Comparison of ENCODE assay signal across 8 cellular contexts in the genomic region with DNA sequence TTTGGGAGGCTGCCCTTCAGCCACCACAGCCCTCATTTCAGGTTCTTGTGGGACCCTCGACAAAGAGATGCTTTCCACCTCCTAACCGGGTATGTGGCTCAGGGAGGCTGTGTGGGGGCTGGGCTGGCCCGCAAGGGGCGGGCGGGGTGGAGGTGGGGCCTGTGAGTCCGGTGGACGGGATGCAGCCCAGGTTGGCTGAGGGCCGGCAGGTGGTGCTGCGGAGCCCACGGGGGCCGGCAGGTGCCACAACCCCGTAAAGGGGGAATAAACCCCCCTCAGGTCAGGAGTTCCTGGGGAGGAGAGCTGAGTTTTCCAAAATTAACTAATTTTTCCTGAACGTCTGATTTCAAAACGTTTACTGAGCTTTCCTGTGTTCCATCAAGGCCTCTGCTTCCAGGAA. TPM values are rescaled to one million over a fixed set of nuclear protein-coding genes. Genes with fewer than 3 reads are reported as not detected.
A peak's percentile ranks its signal among the peaks of the same experiment; 100 is the strongest.
DNase-seq lines count a peak whose midpoint lies in the region; ATAC-seq and TF ChIP-seq lines count a peak whose summit lies in the region.

No MANE protein-coding gene starts in this region.

- in situ Hi-C loops in transverse colon (cut with MboI; ENCODE audit: low pct_ligation_motif_present in 1 of 4, low pct_unique_long_range_greater_than_20kb in 1 of 4, low sequenced_read_pairs in 3 of 4) = no loop called here

- no peaks in the 10 kb centered on the region for H3K36me3 ChIP-seq in heart left ventricle
- no peaks in the 10 kb centered on the region for H3K36me3 ChIP-seq in transverse colon
- H3K36me3 ChIP-seq in CD8-positive, alpha-beta T cell (ENCODE audit: insufficient read depth, low read length) = no peaks in the 10 kb centered on the region

- CTCF ChIA-PET in CD8-positive, alpha-beta T cell (lab: Charles Lee) = interaction anchor here (1.0 kb wide), 1 partner anchor 39 kb away, joined by 3 read pairs; no protein-coding TSS in a partner anchor

- H3K4me3 Mint-ChIP-seq in CD8-positive, alpha-beta T cell = no peak overlapping the region

- intact Hi-C loops in Right ventricle myocardium inferior (cut with DNase I) = no loop called here
- intact Hi-C loops in heart left ventricle (cut with DNase I) = loop anchor here in 1 of 10 donors (5.0 kb wide), 1 partner anchor 33 kb away; no protein-coding TSS in a partner anchor
- intact Hi-C loops in transverse colon (cut with DNase I; ENCODE audit: low total_unique reads) = no loop called here
- intact Hi-C loops in CD8-positive, alpha-beta T cell (cut with DNase I, micrococcal nuclease) = no loop called here

- no peak overlapping the region for H3K27ac ChIP-seq in heart left ventricle
- no peak overlapping the region for H3K27ac ChIP-seq in transverse colon
- H3K27ac ChIP-seq in CD8-positive, alpha-beta T cell (ENCODE audit: low read depth, low read length) = no peak overlapping the region

- H3K9me3 ChIP-seq in heart left ventricle (no peaks in the 10 kb centered on the region), transverse colon (no peaks in the 10 kb centered on the region)
- no peaks in the 10 kb centered on the region for H3K9me3 ChIP-seq in CD8-positive, alpha-beta T cell (ENCODE audit: low read length)

- TF ChIP-seq EP300 in transverse colon (IDR thresholded peaks at IDR 0.05; ENCODE audit: low read depth) = no peak

- H3K9me3 Mint-ChIP-seq in CD8-positive, alpha-beta T cell = no peaks in the 10 kb centered on the region

- no peaks in the 10 kb centered on the region for H3K27me3 Mint-ChIP-seq in CD8-positive, alpha-beta T cell (ENCODE audit: low read depth)

- H3K4me3 ChIP-seq in heart left ventricle (no peak overlapping the region), fibroblast of the aortic adventitia (ENCODE audit: low read depth, low read length) (no peak overlapping the region), transverse colon (no peak overlapping the region)
- no peak overlapping the region for H3K4me3 ChIP-seq in CD8-positive, alpha-beta T cell (ENCODE audit: low read depth, low read length)

- POLR2A ChIA-PET in CD8-positive, alpha-beta T cell (lab: Charles Lee) = no interaction called here

- peaks cover 0 to 5% (median 4%) of the 10 kb centered on the region in 12 donors for H3K4me1 ChIP-seq in heart left ventricle
- peaks cover 0 to 8% (median 6%) of the 10 kb centered on the region in 4 donors for H3K4me1 ChIP-seq in transverse colon
- no peaks in the 10 kb centered on the region for H3K4me1 ChIP-seq in CD8-positive, alpha-beta T cell (ENCODE audit: insufficient read depth, low read length)

- no peak for ATAC-seq in Right ventricle myocardium inferior
- no peak for ATAC-seq in heart left ventricle
- no peak for ATAC-seq in CD8-positive, alpha-beta T cell

- H3K36me3 Mint-ChIP-seq in CD8-positive, alpha-beta T cell = no peaks in the 10 kb centered on the region

- DNase-seq in Right ventricle myocardium inferior (ENCODE audit: missing footprints) = peak; percentile 50
- no peak for DNase-seq in heart left ventricle
- peak; percentile 64 for DNase-seq in NCI-H69 (lab: John Stamatoyannopoulos, UW)
- DNase-seq in fibroblast of the aortic adventitia (ENCODE audit: low read depth) = no peak
- no peak for DNase-seq in transverse colon
- no peak for DNase-seq in NCI-H1694 treated with DMSO at 0.1 percent for 48 hours (lab: John Stamatoyannopoulos, UW)
- no peak for DNase-seq in CD8-positive, alpha-beta T cell
- no peak for DNase-seq in NCI-H2171 treated with DMSO at 0.1 percent for 48 hours (lab: John Stamatoyannopoulos, UW)

- H3K27ac Mint-ChIP-seq in CD8-positive, alpha-beta T cell = no peak overlapping the region

- no peaks in the 10 kb centered on the region for H3K4me1 Mint-ChIP-seq in CD8-positive, alpha-beta T cell (ENCODE audit: low read depth)

- WGBS in heart left ventricle, 4 donors = 3 to 5% (median 5%) methylated on average over 12 to 14 of the region's 14 CpGs
- 4% methylated on average over 14 of the region's 14 CpGs; no CpG with 5 or more reads in 1 of the 2 donors for WGBS in transverse colon (ENCODE audit: low coverage in 1 of 2), 2 donors

- H3K27me3 ChIP-seq in heart left ventricle (peaks cover 0 to 27% (median 0%) of the 10 kb centered on the region in 9 donors), transverse colon (peaks cover 15% of the 10 kb centered on the region)
- H3K27me3 ChIP-seq in CD8-positive, alpha-beta T cell (ENCODE audit: insufficient read depth, low read length) = no peaks in the 10 kb centered on the region

- TF ChIP-seq CTCF in heart left ventricle (IDR thresholded peaks at IDR 0.05) (peak in 4 of 12 donors; percentile 5 to 30 (median 14)), fibroblast of the aortic adventitia (IDR thresholded peaks at IDR 0.05; ENCODE audit: insufficient read depth, low read length) (peak; percentile 16), transverse colon (IDR thresholded peaks at IDR 0.05) (peak in 4 of 5 experiments; percentile 11 to 28 (median 20))
- TF ChIP-seq CTCF in CD8-positive, alpha-beta T cell (IDR thresholded peaks at IDR 0.05) = no peak

- TF ChIP-seq POLR2A in heart left ventricle (IDR thresholded peaks at IDR 0.05) (no peak), transverse colon (IDR thresholded peaks at IDR 0.05) (no peak)

RNA-seq across cellular contexts. Expression of a gene that starts 4.9 kb away (rescaled TPM):
- total RNA-seq in Right ventricle myocardium inferior (32.2 TPM), heart left ventricle (10 to 100 TPM; 21.4 to 33.1 (median 26.8) TPM), fibroblast of the aortic adventitia (ENCODE audit: low replicate concordance) (20.0 and 24.7 TPM in 2 replicates), transverse colon (100 to 1,000 TPM in 2 of 4 donors, 10 to 100 TPM in 2; 59.1 to 346 (median 102) TPM)
- polyA plus RNA-seq in heart left ventricle = 10 to 100 TPM; 36.0 to 41.5 TPM
- total RNA-seq in CD8-positive, alpha-beta T cell = 10 to 100 TPM; 25.7 to 30.0 TPM

RNA-seq across cellular contexts. Expression of a gene that starts 14.8 kb away (rescaled TPM):
- total RNA-seq in Right ventricle myocardium inferior (1.9 TPM), heart left ventricle (10 to 100 TPM in 1 of 9 donors, under 1 TPM in 2, not detected in 6; 0.48 to 82.2 (median 0.50) TPM), fibroblast of the aortic adventitia (ENCODE audit: low replicate concordance) (not detected in 2 replicates), transverse colon (10 to 100 TPM in 2 of 4 donors, 1 to 10 TPM in 1, not detected in 1; 4.9 to 21.2 (median 10.3) TPM)
- not detected for polyA plus RNA-seq in heart left ventricle
- total RNA-seq in CD8-positive, alpha-beta T cell = not detected

RNA-seq across cellular contexts. Expression of a gene that starts 18.8 kb away (rescaled TPM):
- 18.7 TPM for total RNA-seq in Right ventricle myocardium inferior
- total RNA-seq in heart left ventricle = 10 to 100 TPM in 7 of 9 donors, 1 to 10 TPM in 2; 5.0 to 16.4 (median 11.9) TPM
- polyA plus RNA-seq in heart left ventricle = 10 to 100 TPM; 11.3 to 44.2 TPM
- total RNA-seq in fibroblast of the aortic adventitia (ENCODE audit: low replicate concordance) = 10.6 and 21.1 TPM in 2 replicates
- 10 to 100 TPM in 1 of 4 donors, 1 to 10 TPM in 3; 1.2 to 12.3 (median 5.5) TPM for total RNA-seq in transverse colon
- 10 to 100 TPM; 17.5 to 21.8 TPM for total RNA-seq in CD8-positive, alpha-beta T cell

RNA-seq across cellular contexts. Expression of a gene that starts 19.5 kb away (rescaled TPM):
- total RNA-seq in Right ventricle myocardium inferior = 0.49 TPM
- total RNA-seq in heart left ventricle = 1 to 10 TPM in 1 of 9 donors, under 1 TPM in 5, not detected in 3; 0.35 to 1.3 (median 0.54) TPM
- polyA plus RNA-seq in heart left ventricle = 1 to 10 TPM in 1 of 2 donors, under 1 TPM in 1; 0.60 to 1.3 TPM
- total RNA-seq in fibroblast of the aortic adventitia (ENCODE audit: low replicate concordance) = 1.1 and 1.8 TPM in 2 replicates
- 10 to 100 TPM in 1 of 4 donors, 1 to 10 TPM in 1, under 1 TPM in 2; 0.40 to 24.3 (median 0.98) TPM for total RNA-seq in transverse colon
- 1 to 10 TPM; 3.6 to 5.5 TPM for total RNA-seq in CD8-positive, alpha-beta T cell

RNA-seq across cellular contexts. Expression of a gene that starts 24.8 kb away (rescaled TPM):
- total RNA-seq in Right ventricle myocardium inferior (29.1 TPM), heart left ventricle (10 to 100 TPM; 30.2 to 48.6 (median 36.0) TPM), fibroblast of the aortic adventitia (ENCODE audit: low replicate concordance) (21.8 and 70.1 TPM in 2 replicates), transverse colon (10 to 100 TPM; 19.7 to 53.0 (median 38.2) TPM)
- polyA plus RNA-seq in heart left ventricle = 10 to 100 TPM; 22.9 to 42.4 TPM
- 10 to 100 TPM; 24.7 to 29.6 TPM for total RNA-seq in CD8-positive, alpha-beta T cell

Comparison
In these comparisons a context has a peak if more than half of its experiments do, and no peak if none do; other contexts are left out.
1. DNase-seq: peak in Right ventricle myocardium inferior (single experiment) and NCI-H69 (single experiment); none in heart left ventricle (0 of 5), fibroblast of the aortic adventitia (single experiment), transverse colon (single experiment), NCI-H1694 treated with DMSO at 0.1 percent for 48 hours (single experiment), CD8-positive, alpha-beta T cell (0 of 7) and NCI-H2171 treated with DMSO at 0.1 percent for 48 hours (single experiment).